12 cellular contexts compared by ENCODE assay signal in the genomic region with DNA sequence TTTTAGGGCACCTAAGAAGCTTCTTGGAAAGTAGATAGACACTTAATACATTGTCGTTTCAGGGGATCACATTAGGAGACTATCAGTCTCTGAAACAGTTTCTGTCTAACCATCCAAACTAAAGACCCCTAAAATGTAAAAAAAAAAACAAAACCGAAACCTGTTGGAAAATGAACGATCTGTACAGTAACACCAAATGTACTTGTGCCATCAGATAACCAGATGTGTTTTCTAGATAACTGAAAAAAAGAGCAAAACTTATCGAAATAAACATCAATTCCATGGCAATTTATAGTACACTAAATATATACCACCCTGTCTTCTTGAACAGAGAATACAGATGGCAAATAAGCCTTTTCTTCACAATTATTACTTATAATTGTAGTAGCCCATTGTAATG. TPM values are rescaled to one million over a fixed set of nuclear protein-coding genes. Genes with fewer than 3 reads are reported as not detected.
A peak's percentile ranks its signal among the peaks of the same experiment; 100 is the strongest.
DNase-seq lines count a peak whose midpoint lies in the region; ATAC-seq, FAIRE-seq and TF ChIP-seq lines count a peak whose summit lies in the region.
"Had no signal": no experiment of that assay in that cellular context is flagged by ENCODE, and none has a peak within 500 bp of the region (broad histone marks: within the 10 kb centered on the region; RNA-seq: fewer than 3 reads in every experiment).

No MANE protein-coding gene starts in this region.

- TF ChIP-seq CTCF in SK-N-SH (IDR thresholded peaks at IDR 0.05) (no peak), PC-9 (conservative IDR thresholded peaks at IDR 0.05) (no peak), endothelial cell of umbilical vein (IDR thresholded peaks at IDR 0.05; ENCODE audit: extremely low read depth in 1 of 2, insufficient read depth in 1 of 2, low read depth in 1 of 2, low read length in 2 of 2) (no peak), retinal pigment epithelial cell (conservative IDR thresholded peaks at IDR 0.05; ENCODE audit: low read depth, low read length) (no peak)

- POLR2A ChIA-PET in SK-N-SH (lab: Yijun Ruan, JAX) = no interaction called here
- POLR2A ChIA-PET in PC-9 (lab: Charles Lee; ENCODE audit: unreplicated experiment) = no interaction called here
- POLR2A ChIA-PET in endothelial cell of umbilical vein (lab: Charles Lee) = no interaction called here

- H3K4me2 ChIP-seq in SK-N-SH = peak overlapping the region; percentile 94
- H3K4me2 ChIP-seq in PC-9 = peak overlapping the region; percentile 89
- H3K4me2 ChIP-seq in endothelial cell of umbilical vein (ENCODE audit: insufficient read depth, low read length) = peak overlapping the region; percentile 96

- H3F3A ChIP-seq in SK-N-SH (replicated peaks; ENCODE audit: insufficient read depth) = no peaks in the 10 kb centered on the region
- no peaks in the 10 kb centered on the region; the same call in 1 of the 2 replicates for H3F3A ChIP-seq in PC-9 (ENCODE audit: insufficient read depth, low read depth)

- CTCF ChIA-PET in SK-N-SH (lab: Yijun Ruan, JAX) = interaction anchor here (0.6 to 1.0 kb wide), 2 partner anchors 25 to 334 kb away, joined by 3 to 4 read pairs; no protein-coding TSS in a partner anchor
- CTCF ChIA-PET in PC-9 (lab: Charles Lee) = no interaction called here
- CTCF ChIA-PET in endothelial cell of umbilical vein (lab: Charles Lee) = interaction anchor here (0.6 kb wide), 1 partner anchor 1856 kb away, joined by 3 read pairs; no protein-coding TSS in a partner anchor

- dilution Hi-C loops in endothelial cell of umbilical vein (cut with MboI; ENCODE audit: extremely low pct_ligation_motif_present, low sequenced_read_pairs) = no loop called here

- TF ChIP-seq POLR2A in endothelial cell of umbilical vein (IDR thresholded peaks at IDR 0.05; ENCODE audit: low read depth, low read length) = no peak

- H3K79me2 ChIP-seq in SK-N-SH (ENCODE audit: insufficient read depth) (peaks cover 63% of the 10 kb centered on the region), PC-9 (ENCODE audit: low read depth) (peaks cover 69% of the 10 kb centered on the region), endothelial cell of umbilical vein (ENCODE audit: control insufficient read depth, insufficient read depth, low read length) (peaks cover 67% of the 10 kb centered on the region)

- H4K20me1 ChIP-seq in SK-N-SH (ENCODE audit: insufficient read depth) (peaks cover 4% of the 10 kb centered on the region; the same call in 1 of the 2 replicates), PC-9 (ENCODE audit: insufficient read depth) (peaks cover 30% of the 10 kb centered on the region), endothelial cell of umbilical vein (replicated peaks; ENCODE audit: control insufficient read depth, extremely low read depth, insufficient read depth, low read length) (no peaks in the 10 kb centered on the region)

- H3K9ac ChIP-seq in SK-N-SH (peak overlapping the region; percentile 86; the same call in 1 of the 2 replicates), endothelial cell of umbilical vein (replicated peaks; ENCODE audit: extremely low read depth, insufficient read depth, low read length) (no peak overlapping the region)

- DNase-seq in SK-N-SH (no peak), PC-9 (no peak), endothelial cell of umbilical vein (ENCODE audit: low read depth, low spot score) (no peak), retinal pigment epithelial cell (ENCODE audit: low read depth) (no peak), cerebellar nuclear complex (lab: John Stamatoyannopoulos, UW) (no peak), germinal center (ENCODE audit: low spot score) (no peak)
- DNase-seq: foreskin melanocyte had no signal

- no peak for TF ChIP-seq EP300 in SK-N-SH (IDR thresholded peaks at IDR 0.05; ENCODE audit: borderline replicate concordance in 1 of 2, low read depth in 1 of 2, low read length in 1 of 2)

- no peak for TF ChIP-seq RAD21 in SK-N-SH (IDR thresholded peaks at IDR 0.05; ENCODE audit: low read length)

- BruUV-seq in PC-9 (replicated peaks; lab: Mats Ljungman, UMichigan) (no TSS peak), endothelial cell of umbilical vein (replicated peaks; lab: Mats Ljungman, UMichigan) (no TSS peak)

- no peak for FAIRE-seq in endothelial cell of umbilical vein (lab: Jason Lieb, UNC)

- H3K27me3 ChIP-seq in SK-N-SH (ENCODE audit: insufficient read depth) = peaks cover 5% of the 10 kb centered on the region; the same call in 1 of the 2 replicates
- no peaks in the 10 kb centered on the region for H3K27me3 ChIP-seq in PC-9 (ENCODE audit: insufficient read depth, low read depth)
- H3K27me3 ChIP-seq in endothelial cell of umbilical vein (ENCODE audit: control insufficient read depth in 2 of 2, insufficient read depth in 2 of 2, low read length in 2 of 2) = peaks cover 2 to 9% of the 10 kb centered on the region in 2 experiments
- H3K27me3 ChIP-seq: tibial nerve had no signal

- ATAC-seq in SK-N-SH treated with all-trans-retinoic acid at 6 μM for 48 hours (no peak), HG03520 (IDR thresholded peaks at IDR 0.05; ENCODE audit: unreplicated experiment) (no peak)

- intact Hi-C loops in PC-9 (cut with micrococcal nuclease; ENCODE audit: unreplicated experiment) = loop anchor here (5.0 kb wide), 2 partner anchors 218 to 833 kb away; a partner anchor contains a TSS
- intact Hi-C loops in endothelial cell of umbilical vein (cut with micrococcal nuclease) = loop anchor here (10.0 kb wide), 1 partner anchor 869 kb away; no protein-coding TSS in a partner anchor

- H3K4me1 ChIP-seq in SK-N-SH (ENCODE audit: control insufficient read depth in 1 of 2, insufficient read depth in 2 of 2, low read depth in 1 of 2, low read length in 1 of 2) (peaks cover 3 to 17% of the 10 kb centered on the region in 2 experiments; a peak in 3 of 4 replicates), PC-9 (replicated peaks; ENCODE audit: insufficient read depth) (peaks cover 20% of the 10 kb centered on the region), endothelial cell of umbilical vein (ENCODE audit: control insufficient read depth, extremely low read depth, insufficient read depth, low read length) (peaks cover 14% of the 10 kb centered on the region)

- H3K27ac ChIP-seq in SK-N-SH (ENCODE audit: low read depth in 2 of 2, low read length in 1 of 2) (no peak overlapping the region), PC-9 (no peak overlapping the region), endothelial cell of umbilical vein (ENCODE audit: insufficient read depth, low read depth, low read length) (no peak overlapping the region)

- peak overlapping the region; percentile 91 to 95; a peak in 2 of 4 replicates for H3K4me3 ChIP-seq in SK-N-SH (ENCODE audit: low read depth in 2 of 2, low read length in 1 of 2)
- peak overlapping the region; percentile 94 for H3K4me3 ChIP-seq in PC-9
- H3K4me3 ChIP-seq in endothelial cell of umbilical vein (replicated peaks in 1 of 3; ENCODE audit: insufficient read depth in 1 of 3, low read depth in 1 of 3, low read length in 3 of 3) = peak overlapping the region in 1 of 3 experiments; percentile 34
- H3K4me3 ChIP-seq in retinal pigment epithelial cell (ENCODE audit: low read length) = peak overlapping the region; percentile 96

- H3K9me1 ChIP-seq in endothelial cell of umbilical vein (replicated peaks; ENCODE audit: control insufficient read depth, extremely low read depth, insufficient read depth, low read length) = no peaks in the 10 kb centered on the region

- WGBS in SK-N-SH (ENCODE audit: low lambda C conversion rate) = 46% methylated on average over 4 of the region's 4 CpGs

- peaks cover 42 to 43% of the 10 kb centered on the region in 2 experiments for H3K36me3 ChIP-seq in SK-N-SH (replicated peaks in 1 of 2; ENCODE audit: control insufficient read depth in 1 of 2, insufficient read depth in 2 of 2, low read length in 1 of 2)
- peaks cover 49% of the 10 kb centered on the region for H3K36me3 ChIP-seq in PC-9 (ENCODE audit: low read depth)
- H3K36me3 ChIP-seq in endothelial cell of umbilical vein (ENCODE audit: control insufficient read depth in 2 of 2, extremely low read depth in 1 of 2, insufficient read depth in 2 of 2, low read length in 2 of 2) = peaks cover 6 to 25% of the 10 kb centered on the region in 2 experiments

- no peaks in the 10 kb centered on the region for H3K9me2 ChIP-seq in SK-N-SH
- H3K9me2 ChIP-seq in PC-9 (ENCODE audit: insufficient read depth) = no peaks in the 10 kb centered on the region

- H3K9me3 ChIP-seq in SK-N-SH (no peaks in the 10 kb centered on the region), PC-9 (ENCODE audit: insufficient read depth, low read depth) (no peaks in the 10 kb centered on the region), endothelial cell of umbilical vein (replicated peaks; ENCODE audit: control insufficient read depth, insufficient read depth, low read length) (no peaks in the 10 kb centered on the region)
- H3K9me3 ChIP-seq: tibial nerve had no signal

- H2AFZ ChIP-seq in SK-N-SH (ENCODE audit: low read depth) (no peak overlapping the region), PC-9 (no peak overlapping the region), endothelial cell of umbilical vein (ENCODE audit: low read depth, low read length) (no peak overlapping the region)

RNA-seq across cellular contexts. Expression of a gene that starts 2.0 kb away (rescaled TPM):
- polyA plus RNA-seq in SK-N-SH (2012; rRNA removed) = 469 and 556 TPM in 2 replicates
- 759 and 1,002 TPM in 2 replicates for polyA plus RNA-seq in SK-N-SH (2012; cell fraction: cytosol; rRNA removed)
- 133 and 255 TPM in 2 replicates for polyA plus RNA-seq in SK-N-SH (2012; cell fraction: nucleus; rRNA removed)
- 994 and 1,055 TPM in 2 replicates for total RNA-seq in PC-9 (2021)
- total RNA-seq in endothelial cell of umbilical vein = 670 and 703 TPM in 2 replicates
- polyA plus RNA-seq in endothelial cell of umbilical vein = 287 and 437 TPM in 2 replicates
- polyA plus RNA-seq in endothelial cell of umbilical vein (2011; cell fraction: cytosol; rRNA removed) = 590 and 669 TPM in 2 replicates
- 232 and 360 TPM in 2 replicates for polyA plus RNA-seq in endothelial cell of umbilical vein (2011; cell fraction: nucleus; rRNA removed)
- polyA plus RNA-seq in endothelial cell of umbilical vein (2012) = 902 and 1,182 TPM in 2 replicates
- polyA minus RNA-seq in endothelial cell of umbilical vein = 400 and 448 TPM in 2 replicates
- 336 TPM for polyA minus RNA-seq in endothelial cell of umbilical vein (2011; cell fraction: cytosol; rRNA and poly(A)+ RNA removed)
- polyA minus RNA-seq in endothelial cell of umbilical vein (2011; cell fraction: nucleus; rRNA and poly(A)+ RNA removed) = 77.2 and 101 TPM in 2 replicates

RNA-seq across cellular contexts. Expression of a gene that starts 50.9 kb away (rescaled TPM):
- polyA plus RNA-seq in SK-N-SH (2012; rRNA removed) (0.02 TPM in 1 of 2 replicates, not detected in the other), endothelial cell of umbilical vein (0.03 and 0.04 TPM in 2 replicates)
- polyA plus RNA-seq in SK-N-SH (2012; cell fraction: cytosol; rRNA removed) = not detected in 2 replicates
- not detected in 2 replicates for polyA plus RNA-seq in SK-N-SH (2012; cell fraction: nucleus; rRNA removed)
- total RNA-seq in PC-9 (2021) (not detected in 2 replicates), endothelial cell of umbilical vein (not detected in 2 replicates)
- polyA plus RNA-seq in endothelial cell of umbilical vein (2011; cell fraction: cytosol; rRNA removed) = 0.03 TPM in 1 of 2 replicates, not detected in the other
- not detected in 2 replicates for polyA plus RNA-seq in endothelial cell of umbilical vein (2011; cell fraction: nucleus; rRNA removed)
- not detected in 2 replicates for polyA plus RNA-seq in endothelial cell of umbilical vein (2012)
- polyA minus RNA-seq in endothelial cell of umbilical vein = not detected in 2 replicates
- not detected for polyA minus RNA-seq in endothelial cell of umbilical vein (2011; cell fraction: cytosol; rRNA and poly(A)+ RNA removed)
- not detected in 2 replicates for polyA minus RNA-seq in endothelial cell of umbilical vein (2011; cell fraction: nucleus; rRNA and poly(A)+ RNA removed)
- total RNA-seq: activated CD8-positive, alpha-beta memory T cell treated with anti-CD3 and anti-CD28 coated beads for 36 hours; skeletal muscle tissue had no signal
